ENCODE assay signal across 7 cellular contexts in the genomic region with DNA sequence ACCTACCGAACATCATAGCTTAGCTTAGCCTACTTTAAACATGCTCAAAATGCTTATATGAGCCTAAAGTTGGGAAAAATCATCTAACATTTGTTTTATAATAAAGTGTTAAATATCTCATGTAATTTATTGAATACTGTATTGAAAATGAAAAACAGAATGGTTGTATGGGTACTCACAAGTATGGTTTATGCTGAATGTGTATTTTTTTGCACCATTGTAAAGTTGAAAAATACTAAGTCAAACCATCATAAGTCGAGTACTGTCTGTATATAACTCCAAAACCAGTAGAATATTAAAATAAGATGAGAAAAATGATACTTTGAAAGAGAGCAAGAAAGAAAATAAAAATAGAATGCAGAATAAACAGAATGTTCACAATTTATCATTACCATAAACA.
"Had no signal": no experiment of that assay in that cellular context is flagged by ENCODE, and none has a peak within 500 bp of the region (broad histone marks: within the 10 kb centered on the region; RNA-seq: fewer than 3 reads in every experiment).

No MANE protein-coding gene starts in this region.

- H2AFZ ChIP-seq: GM23338 had no signal

- FAIRE-seq: H1, H54, HTR-8/SVneo had no signal

- ATAC-seq: GM23338 had no signal

- DNase-seq: H9, HCEC 1CT, KG1 had no signal

- H3K4me2 ChIP-seq: GM23338 had no signal

- H3K4me3 ChIP-seq: GM23338 had no signal
